ENCODE assay signal across 8 cellular contexts in the genomic region with DNA sequence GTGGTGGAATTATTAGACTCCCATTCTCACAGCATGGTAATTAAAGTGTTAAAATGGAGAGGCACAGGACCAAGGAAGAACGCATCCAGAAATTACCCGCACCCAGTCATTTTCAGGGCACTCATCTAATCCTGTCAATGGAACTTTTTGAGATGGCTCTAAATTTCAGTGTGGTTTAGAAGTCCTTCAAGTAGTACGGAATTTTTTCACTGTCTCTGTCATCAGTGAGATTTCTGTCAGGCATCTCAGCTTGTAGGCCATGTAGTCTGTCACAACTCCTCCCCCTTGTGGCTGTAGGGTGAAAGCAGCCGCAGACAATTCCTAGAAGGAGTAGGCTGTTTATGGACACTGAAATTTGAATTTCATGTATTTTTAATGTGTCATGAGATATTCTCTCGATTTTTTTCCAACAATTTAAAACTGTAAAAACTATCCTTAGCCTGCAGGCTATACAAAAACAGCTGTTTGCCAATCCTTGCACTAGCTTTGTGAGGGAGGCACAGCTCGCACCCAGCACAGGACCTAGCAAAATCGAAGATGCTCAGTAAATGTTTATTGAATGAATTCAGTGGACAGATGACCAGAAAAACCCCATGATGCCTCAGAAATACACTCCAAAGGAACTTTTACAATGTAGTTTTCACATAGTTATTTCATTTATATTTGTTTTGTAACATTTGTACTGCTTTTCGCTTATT. TPM values are rescaled to one million over a fixed set of nuclear protein-coding genes. Genes with fewer than 3 reads are reported as not detected.
DNase-seq lines count a peak whose midpoint lies in the region; ATAC-seq and TF ChIP-seq lines count a peak whose summit lies in the region.

No MANE protein-coding gene starts in this region.

- DNase-seq in CMK (ENCODE audit: low read depth) (peak; percentile 45), NAMALWA (ENCODE audit: low spot score) (peak; percentile 85), SKM-1 treated with dmso at 0.1 percent for 144 hours (lab: John Stamatoyannopoulos, UW; ENCODE audit: unreplicated experiment) (peak; percentile 83), amniotic epithelial cell (ENCODE audit: low read depth) (peak; percentile 77), left ventricle myocardium inferior (peak; percentile 37), renal cortical epithelial cell (ENCODE audit: low read depth) (peak; percentile 75)

- H3K4me1 ChIP-seq in left ventricle myocardium inferior: peaks cover 3% of the 10 kb centered on the region

- no peak overlapping the region for H3K27ac ChIP-seq in left ventricle myocardium inferior (replicated peaks)

- TF ChIP-seq CTCF in left ventricle myocardium inferior (IDR thresholded peaks at IDR 0.05; ENCODE audit: borderline replicate concordance): peak; percentile 88

- no peak overlapping the region for H3K4me3 ChIP-seq in left ventricle myocardium inferior

- intact Hi-C loops in left ventricle myocardium inferior (cut with micrococcal nuclease): no loop called here

- no peaks in the 10 kb centered on the region for H3K27me3 ChIP-seq in left ventricle myocardium inferior (ENCODE audit: low read depth)

- H3K9me3 ChIP-seq in left ventricle myocardium inferior (replicated peaks): no peaks in the 10 kb centered on the region

- H3K36me3 ChIP-seq in left ventricle myocardium inferior: peaks cover 10% of the 10 kb centered on the region

- ATAC-seq in GM21390 (IDR thresholded peaks at IDR 0.05; ENCODE audit: unreplicated experiment) (peak; percentile 84), GM19455 (IDR thresholded peaks at IDR 0.05; ENCODE audit: unreplicated experiment) (no peak)

RNA-seq across cellular contexts. Expression of a gene that starts 6.6 kb away (rescaled TPM):
- total RNA-seq in left ventricle myocardium inferior: 31.3 TPM
- total RNA-seq in renal cortical epithelial cell: 43.2 and 47.5 TPM in 2 replicates

RNA-seq across cellular contexts. Expression of a gene that starts 43.8 kb away (rescaled TPM):
- total RNA-seq in left ventricle myocardium inferior (9.3 TPM), renal cortical epithelial cell (16.4 and 21.7 TPM in 2 replicates)
